8 cellular contexts compared by ENCODE assay signal in genomic region chr2:222038086-222038802, GRCh38.
DNase-seq lines count a peak whose midpoint lies in the region; ATAC-seq, FAIRE-seq and TF ChIP-seq lines count a peak whose summit lies in the region.

No MANE protein-coding gene starts in this region.

- H3K4me1 ChIP-seq in HepG2 (ENCODE audit: insufficient read depth, low read length) (no peaks in the 10 kb centered on the region), spleen (no peaks in the 10 kb centered on the region)

- TF ChIP-seq POLR2A in HepG2 (IDR thresholded peaks at IDR 0.05; ENCODE audit: insufficient read depth in 1 of 2, low read depth in 2 of 2, low read length in 2 of 2) (no peak), spleen (IDR thresholded peaks at IDR 0.05) (no peak)

- POLR2A ChIA-PET in HepG2 (lab: Yijun Ruan, JAX), result no interaction called here

- H3K9ac ChIP-seq in SK-N-MC (ENCODE audit: insufficient read length) (no peak overlapping the region), HepG2 (ENCODE audit: insufficient read depth, low read depth, low read length) (no peak overlapping the region)

- in situ Hi-C loops in HepG2 (cut with HindIII; ENCODE audit: extremely low pct_ligation_motif_present, low pct_unique_long_range_greater_than_20kb), result no loop called here

- no peaks in the 10 kb centered on the region for H3K36me3 ChIP-seq in SK-N-MC (ENCODE audit: insufficient read depth, low read length)
- no peaks in the 10 kb centered on the region for H3K36me3 ChIP-seq in HepG2 (replicated peaks in 1 of 2; ENCODE audit: control insufficient read depth in 1 of 2, insufficient read depth in 2 of 2, low read length in 2 of 2)
- no peaks in the 10 kb centered on the region for H3K36me3 ChIP-seq in spleen

- no peak overlapping the region for H3K4me2 ChIP-seq in HepG2 (ENCODE audit: low read depth, low read length)

- H4K20me1 ChIP-seq in HepG2 (ENCODE audit: insufficient read depth, low read length), result no peaks in the 10 kb centered on the region

- H3K9me3 ChIP-seq in SK-N-MC (ENCODE audit: low read depth, low read length), result no peaks in the 10 kb centered on the region
- H3K9me3 ChIP-seq in HepG2 (ENCODE audit: low read length), result no peaks in the 10 kb centered on the region
- H3K9me3 ChIP-seq in spleen, result no peaks in the 10 kb centered on the region

- CTCF ChIA-PET in HepG2 (lab: Yijun Ruan, JAX; ENCODE audit: low intra/inter-chr PET ratio, low total read pairs), result no interaction called here

- no peaks in the 10 kb centered on the region for H3K27me3 ChIP-seq in HepG2 (ENCODE audit: control insufficient read depth in 1 of 2, insufficient read depth in 2 of 2, low read length in 2 of 2)
- H3K27me3 ChIP-seq in spleen (replicated peaks in 1 of 7), result peaks cover 0 to 13% (median 0%) of the 10 kb centered on the region in 7 donors

- H3K79me2 ChIP-seq in HepG2 (ENCODE audit: insufficient read depth, low read length), result no peaks in the 10 kb centered on the region

- no TSS peak for BruUV-seq in HepG2 (replicated peaks; lab: Mats Ljungman, UMichigan)

- no peak; the same call in 2 of the 3 replicates for ATAC-seq in HepG2
- ATAC-seq in GM21360 (IDR thresholded peaks at IDR 0.05; ENCODE audit: unreplicated experiment), result no peak

- intact Hi-C loops in HepG2 (cut with micrococcal nuclease; ENCODE audit: unreplicated experiment), result no loop called here
- intact Hi-C loops in spleen (cut with DNase I; ENCODE audit: low total_unique reads), result no loop called here

- no peak for DNase-seq in D721Med (ENCODE audit: insufficient read length, low spot score)
- DNase-seq in HFF-Myc (ENCODE audit: extremely low read depth, low read depth), result no peak
- DNase-seq in SK-N-MC (ENCODE audit: low read depth, low spot score), result peak; percentile 85
- DNase-seq in HepG2 (ENCODE audit: low spot score), result peak; percentile 8
- no peak for DNase-seq in spleen
- DNase-seq in activated CD4-positive, alpha-beta T cell treated with anti-CD3 and anti-CD28 coated beads, Interleukin-2, amount 50 U/mL, for 1 hour, result no peak
- no peak for DNase-seq in cortex of kidney (lab: John Stamatoyannopoulos, UW)

- WGBS in HepG2 (ENCODE audit: low lambda C conversion rate), result 12% methylated on average over 4 of the region's 4 CpGs
- 51 to 62% (median 53%) methylated on average over 4 of the region's 4 CpGs for WGBS in spleen, 5 donors

- TF ChIP-seq EP300 in HepG2 (IDR thresholded peaks at IDR 0.05; ENCODE audit: low read depth in 2 of 2, low read length in 2 of 2), result no peak
- no peak for TF ChIP-seq EP300 in HepG2 (CRISPR knock-in tag; IDR thresholded peaks at IDR 0.05; ENCODE audit: borderline replicate concordance)

- TF ChIP-seq RAD21 in HepG2 (CRISPR knock-in tag; IDR thresholded peaks at IDR 0.05), result no peak

- H3K27ac ChIP-seq in SK-N-MC, result peak overlapping the region; percentile 17; the same call in 1 of the 2 replicates
- no peak overlapping the region for H3K27ac ChIP-seq in HepG2 (ENCODE audit: extremely low read length, insufficient read depth, low read length)
- no peak overlapping the region for H3K27ac ChIP-seq in spleen

- no peak for FAIRE-seq in D721Med (lab: Jason Lieb, UNC)
- peak; percentile 44 for FAIRE-seq in HepG2 (lab: Jason Lieb, UNC)

- H2AFZ ChIP-seq in HepG2 (ENCODE audit: low read length), result no peak overlapping the region

- no peak overlapping the region for H3K4me3 ChIP-seq in HFF-Myc (replicated peaks; ENCODE audit: low read depth, low read length)
- H3K4me3 ChIP-seq in SK-N-MC, result 0 out of 2 replicates have a peak overlapping the region, but pooled peaks have one; percentile 20
- no peak overlapping the region for H3K4me3 ChIP-seq in HepG2 (replicated peaks in 1 of 3; ENCODE audit: insufficient read depth in 1 of 3, low read depth in 2 of 3, low read length in 3 of 3)
- no peak overlapping the region for H3K4me3 ChIP-seq in spleen

- peak; percentile 31 for TF ChIP-seq CTCF in D721Med (IDR thresholded peaks at IDR 0.05; ENCODE audit: insufficient read depth, missing control alignments)
- peak; percentile 34 for TF ChIP-seq CTCF in HFF-Myc (IDR thresholded peaks at IDR 0.05; ENCODE audit: low read depth, low read length, missing control alignments)
- 0 out of 2 replicates have a peak, but pooled peaks have one; percentile 35 for TF ChIP-seq CTCF in HepG2 (CRISPR knock-in tag; IDR thresholded peaks at IDR 0.05)
- no peak for TF ChIP-seq CTCF in spleen (IDR thresholded peaks at IDR 0.05 in 8 of 11, conservative IDR thresholded peaks at IDR 0.05 in 3 of 11)

TF ChIP-seq in HepG2, 621 proteins besides CTCF, POLR2A, EP300 and RAD21:
- TF ChIP-seq ZNF761 (CRISPR knock-in tag; conservative IDR thresholded peaks at IDR 0.05) (no peak), MAFK (conservative IDR thresholded peaks at IDR 0.05 in 1 of 2, IDR thresholded peaks at IDR 0.05 in 1 of 2; ENCODE audit: low read length in 2 of 2) (peak in 1 of 2 experiments; percentile 6; a peak in 1 of 4 replicates), STAG1 (CRISPR knock-in tag; IDR thresholded peaks at IDR 0.05) (peak; percentile 33; the same call in 1 of the 2 replicates)

Comparison
In these comparisons a context has a peak if more than half of its experiments do, and no peak if none do; other contexts are left out.
1. DNase-seq: peak in SK-N-MC (single experiment) and HepG2 (single experiment); none in D721Med (single experiment), HFF-Myc (single experiment), spleen (single experiment), activated CD4-positive, alpha-beta T cell treated with anti-CD3 and anti-CD28 coated beads, Interleukin-2, amount 50 U/mL, for 1 hour (single experiment) and cortex of kidney (single experiment).
2. CTCF ChIP-seq: peak in D721Med (single experiment), HFF-Myc (single experiment) and HepG2 (single experiment); none in spleen (0 of 11).